In the genomic region with DNA sequence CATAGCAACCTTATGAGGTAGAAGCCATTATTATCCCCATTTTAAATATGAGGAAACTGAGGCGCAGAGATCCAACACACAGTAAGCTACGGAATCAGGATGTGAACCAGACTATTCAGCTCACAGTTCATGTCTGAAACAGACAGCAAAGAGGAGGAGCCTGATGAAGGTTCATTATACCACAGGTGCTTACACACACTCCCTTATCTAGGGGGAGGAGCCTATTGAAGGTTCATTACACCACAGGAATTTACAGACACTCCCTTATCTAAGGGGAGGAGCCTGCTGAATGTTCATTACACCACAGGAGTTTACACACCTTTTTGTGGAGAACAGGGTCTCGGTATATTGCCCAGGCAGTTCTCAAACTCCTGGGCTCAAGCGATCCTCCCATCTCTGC, we compare ENCODE assay signal across 12 cellular contexts. TPM values are rescaled to one million over a fixed set of nuclear protein-coding genes. Genes with fewer than 3 reads are reported as not detected.
A peak's percentile ranks its signal among the peaks of the same experiment; 100 is the strongest.
DNase-seq lines count a peak whose midpoint lies in the region; ATAC-seq and TF ChIP-seq lines count a peak whose summit lies in the region.
"Had no signal": no experiment of that assay in that cellular context is flagged by ENCODE, and none has a peak within 500 bp of the region (broad histone marks: within the 10 kb centered on the region; RNA-seq: fewer than 3 reads in every experiment).

No MANE protein-coding gene starts in this region.

- no peak overlapping the region for H3K9ac ChIP-seq in DND-41 (ENCODE audit: low read depth, low read length)

- TF ChIP-seq CTCF in DND-41 (IDR thresholded peaks at IDR 0.05; ENCODE audit: borderline replicate concordance, extremely low read depth, low read length, poor library complexity, severe bottlenecking): no peak

- H3K4me3 ChIP-seq in DND-41 (ENCODE audit: low read depth in 1 of 2, low read length in 2 of 2): no peak overlapping the region
- H3K4me3 ChIP-seq: lung, psoas muscle, thoracic aorta had no signal

- H3K4me1 ChIP-seq in DND-41 (ENCODE audit: insufficient read depth, low read length): no peaks in the 10 kb centered on the region
- H3K4me1 ChIP-seq: psoas muscle had no signal

- H3K79me2 ChIP-seq in DND-41 (ENCODE audit: insufficient read depth, low read length): no peaks in the 10 kb centered on the region

- ATAC-seq in DND-41 (ENCODE audit: insufficient read depth, low read depth): peak; percentile 69
- peak in 3 of 4 experiments; percentile 24 to 52 (median 37) for ATAC-seq in T-cell (replicated peaks in 1 of 4)
- peak; percentile 84 for ATAC-seq in left colon
- ATAC-seq: psoas muscle had no signal

- H3K36me3 ChIP-seq in DND-41 (ENCODE audit: insufficient read depth, low read length): no peaks in the 10 kb centered on the region
- H3K36me3 ChIP-seq: brain microvascular endothelial cell, thoracic aorta had no signal

- no peaks in the 10 kb centered on the region for H3K27me3 Mint-ChIP-seq in T-cell
- H3K27me3 Mint-ChIP-seq: IgD-negative memory B cell had no signal

- peaks cover 14% of the 10 kb centered on the region for H3K36me3 Mint-ChIP-seq in T-cell

- H3K4me2 ChIP-seq in DND-41 (ENCODE audit: insufficient read depth, low read length): no peak overlapping the region

- CTCF ChIA-PET in HEK293T (lab: Yijun Ruan, JAX) (no interaction called here), T-cell (lab: Charles Lee) (no interaction called here)

- no peaks in the 10 kb centered on the region for H3K27me3 ChIP-seq in DND-41 (ENCODE audit: insufficient read depth, low read length, poor library complexity)
- H3K27me3 ChIP-seq: brain microvascular endothelial cell had no signal

- H2AFZ ChIP-seq in DND-41 (ENCODE audit: low read depth, low read length): no peak overlapping the region

- intact Hi-C loops in left colon (cut with DNase I, micrococcal nuclease): no loop called here

- POLR2A ChIA-PET in HEK293T (lab: Yijun Ruan, JAX) (interaction anchor here (2.8 kb wide), 1 partner anchor 22 kb away, joined by 8 read pairs; a partner anchor contains a TSS), T-cell (lab: Charles Lee) (no interaction called here)

- H3K4me1 Mint-ChIP-seq in T-cell: peaks cover 0 to 3% (median 3%) of the 10 kb centered on the region in 3 donors

- no peaks in the 10 kb centered on the region for H4K20me1 ChIP-seq in DND-41 (ENCODE audit: insufficient read depth, low read length)

- H3K9me3 Mint-ChIP-seq in T-cell: peaks cover 0 to 3% (median 0%) of the 10 kb centered on the region in 3 donors

- H3K27ac ChIP-seq in DND-41 (ENCODE audit: low read length): no peak overlapping the region
- H3K27ac ChIP-seq: brain microvascular endothelial cell, psoas muscle, thoracic aorta had no signal

- DNase-seq in DND-41 (no peak), HEK293T (ENCODE audit: extremely low spot score) (peak; percentile 56), T-cell (no peak), left colon (no peak), COR-L47 (lab: John Stamatoyannopoulos, UW) (no peak), AG08396 (ENCODE audit: low spot score) (no peak), epidermal melanocyte (ENCODE audit: insufficient read length, low spot score) (no peak)
- DNase-seq: brain microvascular endothelial cell, psoas muscle had no signal

- H3K27ac Mint-ChIP-seq in T-cell: no peak overlapping the region

- H3K9me3 ChIP-seq in DND-41 (ENCODE audit: insufficient read depth, low read length, severe bottlenecking): no peaks in the 10 kb centered on the region
- H3K9me3 ChIP-seq: psoas muscle, thoracic aorta had no signal

- no peak overlapping the region for H3K4me3 Mint-ChIP-seq in T-cell
- H3K4me3 Mint-ChIP-seq: IgD-negative memory B cell had no signal

TF ChIP-seq in HEK293T, 16 proteins besides CTCF, POLR2A, EP300 and RAD21:
- TF ChIP-seq, protein P1, sequence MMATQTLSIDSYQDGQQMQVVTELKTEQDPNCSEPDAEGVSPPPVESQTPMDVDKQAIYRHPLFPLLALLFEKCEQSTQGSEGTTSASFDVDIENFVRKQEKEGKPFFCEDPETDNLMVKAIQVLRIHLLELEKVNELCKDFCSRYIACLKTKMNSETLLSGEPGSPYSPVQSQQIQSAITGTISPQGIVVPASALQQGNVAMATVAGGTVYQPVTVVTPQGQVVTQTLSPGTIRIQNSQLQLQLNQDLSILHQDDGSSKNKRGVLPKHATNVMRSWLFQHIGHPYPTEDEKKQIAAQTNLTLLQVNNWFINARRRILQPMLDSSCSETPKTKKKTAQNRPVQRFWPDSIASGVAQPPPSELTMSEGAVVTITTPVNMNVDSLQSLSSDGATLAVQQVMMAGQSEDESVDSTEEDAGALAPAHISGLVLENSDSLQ (IDR thresholded peaks at IDR 0.05): no peak
- TF ChIP-seq ZNF384 (IDR thresholded peaks at IDR 0.05) (no peak), SUZ12 (IDR thresholded peaks at IDR 0.05) (no peak), SP1 (IDR thresholded peaks at IDR 0.05) (no peak), HDGF (IDR thresholded peaks at IDR 0.05; ENCODE audit: borderline replicate concordance) (no peak), ELF4 (IDR thresholded peaks at IDR 0.05) (no peak), LEF1 (IDR thresholded peaks at IDR 0.05; ENCODE audit: borderline replicate concordance) (no peak), FOXM1 (IDR thresholded peaks at IDR 0.05; ENCODE audit: borderline replicate concordance) (no peak), FOXA1 (IDR thresholded peaks at IDR 0.05) (no peak), CTBP1 (IDR thresholded peaks at IDR 0.05; ENCODE audit: borderline replicate concordance) (no peak), TARDBP (IDR thresholded peaks at IDR 0.05) (no peak), ARNT (IDR thresholded peaks at IDR 0.05) (no peak), FOXK2 (IDR thresholded peaks at IDR 0.05) (no peak), NFRKB (IDR thresholded peaks at IDR 0.05) (no peak), L3MBTL2 (conservative IDR thresholded peaks at IDR 0.05) (no peak), BHLHE40 (IDR thresholded peaks at IDR 0.05; ENCODE audit: borderline replicate concordance) (no peak)

RNA-seq across cellular contexts. Expression of a gene that starts 21.9 kb away (rescaled TPM):
- total RNA-seq in T-cell (1 to 10 TPM in 4 of 5 donors, under 1 TPM in 1; 0.98 to 3.1 (median 2.6) TPM), left colon (1 to 10 TPM; 4.4 to 6.3 TPM)
